In genomic region chr11:63997801-63998332, GRCh38 we compare ENCODE assay signal across 1 cellular context.
TF ChIP-seq lines count a peak whose summit lies in the region.

No MANE protein-coding gene starts in this region.

TF ChIP-seq in H1, 55 proteins besides CTCF, POLR2A, EP300 and RAD21:
- no peak for TF ChIP-seq POLR2AphosphoS5 (IDR thresholded peaks at IDR 0.05; ENCODE audit: low read depth, low read length)
- TF ChIP-seq TEAD4 (IDR thresholded peaks at IDR 0.05; ENCODE audit: low read depth, low read length): no peak
- TF ChIP-seq NANOG (IDR thresholded peaks at IDR 0.05; ENCODE audit: insufficient read depth, low read depth, low read length, poor library complexity, severe bottlenecking): no peak
- TF ChIP-seq CTBP2 (IDR thresholded peaks at IDR 0.05; ENCODE audit: borderline replicate concordance, insufficient read depth, insufficient read length, low read length): no peak
- TF ChIP-seq RFX5 (IDR thresholded peaks at IDR 0.05; ENCODE audit: borderline replicate concordance, low read depth, low read length): no peak
- no peak for TF ChIP-seq TCF12 (IDR thresholded peaks at IDR 0.05; ENCODE audit: low read depth, low read length)
- TF ChIP-seq USF2 (IDR thresholded peaks at IDR 0.05; ENCODE audit: low read length): no peak
- TF ChIP-seq CHD2 (IDR thresholded peaks at IDR 0.05; ENCODE audit: low read length): no peak
- TF ChIP-seq RBBP5 (IDR thresholded peaks at IDR 0.05; ENCODE audit: borderline replicate concordance, low read depth, low read length): no peak
- TF ChIP-seq CEBPB (IDR thresholded peaks at IDR 0.05; ENCODE audit: low read depth, low read length): no peak
- TF ChIP-seq SRF (IDR thresholded peaks at IDR 0.05; ENCODE audit: low read depth, low read length): no peak
- no peak for TF ChIP-seq SP4 (IDR thresholded peaks at IDR 0.05; ENCODE audit: low read length)
